Comparison of ENCODE assay signal across 22 cellular contexts in the genomic region with DNA sequence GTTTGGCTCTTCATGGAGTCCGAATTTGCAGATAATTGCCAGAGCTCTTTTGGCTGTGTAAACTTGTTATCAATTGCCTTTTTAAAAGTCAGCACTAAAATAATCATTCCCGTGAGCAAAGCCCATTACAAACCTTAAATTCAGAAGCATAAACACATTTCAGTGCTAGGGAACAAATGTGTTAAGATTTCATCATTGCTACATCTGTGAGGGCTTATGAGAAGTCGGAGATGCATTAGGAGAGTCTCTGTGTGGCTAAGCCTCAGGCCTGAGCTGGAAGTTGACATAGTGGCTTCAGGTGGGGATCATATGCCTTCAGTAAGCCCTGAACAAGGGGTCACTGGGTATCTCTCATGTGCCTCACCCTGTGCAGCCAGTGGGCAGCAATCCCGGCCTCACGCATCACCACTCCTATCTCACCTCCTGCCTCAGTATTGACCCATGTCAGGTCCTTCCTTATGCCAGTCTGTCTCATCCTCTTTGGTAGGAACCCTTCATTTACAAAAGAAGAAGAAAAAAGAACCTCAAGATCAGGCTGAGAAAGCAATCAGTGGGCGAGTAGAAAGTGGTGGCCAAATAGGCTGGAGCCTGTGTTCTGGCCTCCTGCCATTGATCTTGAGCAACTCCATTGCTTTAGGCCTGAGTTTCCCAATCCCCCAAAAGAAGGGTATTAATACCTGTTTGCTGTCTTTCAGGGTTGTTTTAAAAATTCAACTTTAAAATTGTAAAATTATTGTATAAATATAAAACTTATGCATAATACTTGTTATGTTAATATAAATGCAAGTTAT.
A peak's percentile ranks its signal among the peaks of the same experiment; 100 is the strongest.
DNase-seq lines count a peak whose midpoint lies in the region; ATAC-seq and TF ChIP-seq lines count a peak whose summit lies in the region.
"Had no signal": no experiment of that assay in that cellular context is flagged by ENCODE, and none has a peak within 500 bp of the region (broad histone marks: within the 10 kb centered on the region; RNA-seq: fewer than 3 reads in every experiment).

No MANE protein-coding gene starts in this region.

- H3K9me3 Mint-ChIP-seq in neural progenitor cell, result no peaks in the 10 kb centered on the region
- H3K9me3 Mint-ChIP-seq: CD4-positive, alpha-beta memory T cell had no signal

- H3K4me2 ChIP-seq in neural progenitor cell, result no peak overlapping the region

- H3K4me1 ChIP-seq in right atrium auricular region (no peaks in the 10 kb centered on the region), neural progenitor cell (peaks cover 19% of the 10 kb centered on the region)
- H3K4me1 ChIP-seq: SJSA1 had no signal

- H3K27ac ChIP-seq in right atrium auricular region (no peak overlapping the region), neural progenitor cell (no peak overlapping the region)
- H3K27ac ChIP-seq: SJSA1 had no signal

- H3K27ac Mint-ChIP-seq in neural progenitor cell, result no peak overlapping the region
- H3K27ac Mint-ChIP-seq: CD4-positive, alpha-beta memory T cell had no signal

- H3K4me3 ChIP-seq in right atrium auricular region, result no peak overlapping the region
- no peak overlapping the region for H3K4me3 ChIP-seq in fibroblast of the aortic adventitia (ENCODE audit: low read depth, low read length)
- no peak overlapping the region for H3K4me3 ChIP-seq in neural progenitor cell
- H3K4me3 ChIP-seq: SJSA1 had no signal

- no peaks in the 10 kb centered on the region for H3K36me3 Mint-ChIP-seq in neural progenitor cell
- H3K36me3 Mint-ChIP-seq: CD4-positive, alpha-beta memory T cell had no signal

- H3K36me3 ChIP-seq in right atrium auricular region (no peaks in the 10 kb centered on the region), neural progenitor cell (no peaks in the 10 kb centered on the region)
- H3K36me3 ChIP-seq: SJSA1 had no signal

- TF ChIP-seq CTCF in right atrium auricular region (IDR thresholded peaks at IDR 0.05), result no peak
- no peak for TF ChIP-seq CTCF in fibroblast of the aortic adventitia (IDR thresholded peaks at IDR 0.05; ENCODE audit: insufficient read depth, low read length)
- TF ChIP-seq CTCF in neural progenitor cell (IDR thresholded peaks at IDR 0.05), result no peak

- intact Hi-C loops in Right ventricle myocardium superior (cut with DNase I), result no loop called here

- H3K9ac ChIP-seq in neural progenitor cell, result no peak overlapping the region

- no peaks in the 10 kb centered on the region for H3F3A ChIP-seq in neural progenitor cell (ENCODE audit: low read depth)

- no peaks in the 10 kb centered on the region for H3K79me2 ChIP-seq in neural progenitor cell (ENCODE audit: low read depth)

- H3K27me3 Mint-ChIP-seq in neural progenitor cell (ENCODE audit: insufficient read depth, low read depth), result peaks cover 2% of the 10 kb centered on the region

- ATAC-seq in Right ventricle myocardium superior (ENCODE audit: poor library complexity) (peak; percentile 72), left lobe of liver (peak; percentile 48), GM21515 (IDR thresholded peaks at IDR 0.05; ENCODE audit: unreplicated experiment) (no peak)
- ATAC-seq: PC-3 had no signal

- H3K27me3 ChIP-seq in right atrium auricular region, result no peaks in the 10 kb centered on the region
- H3K27me3 ChIP-seq in neural progenitor cell, result no peaks in the 10 kb centered on the region
- H3K27me3 ChIP-seq: SJSA1 had no signal

- no peaks in the 10 kb centered on the region for H3K9me3 ChIP-seq in right atrium auricular region
- H3K9me3 ChIP-seq in neural progenitor cell (ENCODE audit: low read depth), result no peaks in the 10 kb centered on the region
- H3K9me3 ChIP-seq: SJSA1 had no signal

- no peak overlapping the region for H3K4me3 Mint-ChIP-seq in neural progenitor cell
- H3K4me3 Mint-ChIP-seq: CD4-positive, alpha-beta memory T cell had no signal

- H4K20me1 ChIP-seq in neural progenitor cell (ENCODE audit: low read depth), result no peaks in the 10 kb centered on the region

- H3K4me1 Mint-ChIP-seq in neural progenitor cell, result peaks cover 12% of the 10 kb centered on the region
- H3K4me1 Mint-ChIP-seq: CD4-positive, alpha-beta memory T cell had no signal

- no peak overlapping the region for H2AFZ ChIP-seq in neural progenitor cell (replicated peaks)

- DNase-seq in Right ventricle myocardium superior (no peak), right atrium auricular region (ENCODE audit: low spot score) (no peak), fibroblast of the aortic adventitia (ENCODE audit: low read depth) (peak; percentile 2), left lobe of liver (ENCODE audit: low spot score) (no peak), kidney glomerular epithelial cell (lab: John Stamatoyannopoulos, UW) (no peak), neural progenitor cell (ENCODE audit: low spot score) (no peak)
- DNase-seq: C1 segment of cervical spinal cord; CD4-positive, alpha-beta memory T cell; COR-L47; DMS53; HCEC 1CT; IMR-90; KG1; MM.1S; NCI-H2029; NCI-H446 treated with DMSO at 0.1 percent for 48 hours; NCI-H526; NCI-H82; NK-92 treated with Interleukin-12 subunit alpha and Interleukin-12 subunit beta, amount 100 ng/mL, for 24 hours; PC-3 had no signal
